ENCODE assay signal across 9 cellular contexts in the genomic region with DNA sequence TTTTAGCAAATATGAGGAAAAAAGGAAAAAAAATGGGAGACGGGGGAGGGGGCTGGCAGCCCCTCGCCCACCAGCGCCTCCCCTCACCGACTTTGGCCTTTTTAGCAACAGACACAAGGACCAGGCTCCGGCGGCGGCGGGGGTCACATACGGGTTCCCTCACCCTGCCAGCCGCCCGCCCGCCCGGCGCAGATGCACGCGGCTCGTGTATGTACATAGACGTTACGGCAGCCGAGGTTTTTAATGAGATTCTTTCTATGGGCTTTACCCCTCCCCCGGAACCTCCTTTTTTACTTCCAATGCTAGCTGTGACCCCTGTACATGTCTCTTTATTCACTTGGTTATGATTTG. TPM values are rescaled to one million over a fixed set of nuclear protein-coding genes. Genes with fewer than 3 reads are reported as not detected.
DNase-seq lines count a peak whose midpoint lies in the region; ATAC-seq and TF ChIP-seq lines count a peak whose summit lies in the region.
"Had no signal": no experiment of that assay in that cellular context is flagged by ENCODE, and none has a peak within 500 bp of the region (broad histone marks: within the 10 kb centered on the region; RNA-seq: fewer than 3 reads in every experiment).

No MANE protein-coding gene starts in this region.

- TF ChIP-seq CTCF in stomach (IDR thresholded peaks at IDR 0.05) (no peak), OCI-LY7 (conservative IDR thresholded peaks at IDR 0.05; ENCODE audit: low read length) (no peak)

- no TSS peak for BruUV-seq in OCI-LY7 (replicated peaks; lab: Mats Ljungman, UMichigan)

- intact Hi-C loops in stomach (cut with DNase I; ENCODE audit: low total_unique reads) (loop anchor here (10.0 kb wide), 1 partner anchor 109 kb away; no protein-coding TSS in a partner anchor), OCI-LY7 (cut with micrococcal nuclease; ENCODE audit: unreplicated experiment) (no loop called here)

- TF ChIP-seq POLR2A in stomach (IDR thresholded peaks at IDR 0.05) = no peak

- H3K4me1 Mint-ChIP-seq in activated T-cell treated with anti-CD3 and anti-CD28 coated beads, Interleukin-2, amount 50 U/mL, for 4 hours (ENCODE audit: low read depth) = peaks cover 34% of the 10 kb centered on the region

- H3K79me2 ChIP-seq in OCI-LY7 (ENCODE audit: insufficient read depth, low read depth, low read length) = peaks cover 19% of the 10 kb centered on the region

- H3K9me2 ChIP-seq in OCI-LY7 (ENCODE audit: insufficient read depth, low read length) = no peaks in the 10 kb centered on the region

- CTCF ChIA-PET in OCI-LY7 (lab: Charles Lee; ENCODE audit: unreplicated experiment) = no interaction called here

- POLR2A ChIA-PET in OCI-LY7 (lab: Charles Lee) = no interaction called here

- H3K9me3 Mint-ChIP-seq in activated T-cell treated with anti-CD3 and anti-CD28 coated beads, Interleukin-2, amount 50 U/mL, for 4 hours = no peaks in the 10 kb centered on the region

- no peak for ATAC-seq in activated T-cell treated with anti-CD3 and anti-CD28 coated beads, Interleukin-2, amount 50 U/mL, for 4 hours
- no peak for ATAC-seq in GM21825 (IDR thresholded peaks at IDR 0.05; ENCODE audit: unreplicated experiment)

- peaks cover 2% of the 10 kb centered on the region; the same call in 1 of the 2 replicates for H4K20me1 ChIP-seq in OCI-LY7 (ENCODE audit: insufficient read depth, low read length)

- H3K4me1 ChIP-seq in HUES48 (ENCODE audit: control insufficient read depth, insufficient read depth, low read length) (peaks cover 29% of the 10 kb centered on the region; the same call in 1 of the 2 replicates), mesodermal cell (ENCODE audit: control insufficient read depth, insufficient read depth, low read length, poor library complexity, severe bottlenecking) (peaks cover 33% of the 10 kb centered on the region), stomach (peaks cover 36 to 62% (median 50%) of the 10 kb centered on the region in 4 donors), OCI-LY7 (ENCODE audit: insufficient read depth, low read length, poor library complexity, severe bottlenecking) (peaks cover 33% of the 10 kb centered on the region)

- no peak overlapping the region for H2AFZ ChIP-seq in OCI-LY7 (ENCODE audit: low read length)

- H3K9me3 ChIP-seq in HUES48 (ENCODE audit: control insufficient read depth, insufficient read depth, low read length) = no peaks in the 10 kb centered on the region
- no peaks in the 10 kb centered on the region for H3K9me3 ChIP-seq in mesodermal cell (ENCODE audit: control insufficient read depth, low read length)
- no peaks in the 10 kb centered on the region for H3K9me3 ChIP-seq in stomach
- no peaks in the 10 kb centered on the region for H3K9me3 ChIP-seq in OCI-LY7 (ENCODE audit: low read length)

- H3K4me3 ChIP-seq in HUES48 (ENCODE audit: low read depth, low read length) (peak overlapping the region; percentile 48; the same call in 1 of the 2 replicates), mesodermal cell (ENCODE audit: extremely low read depth, insufficient read depth, low read length, poor library complexity, severe bottlenecking) (no peak overlapping the region), stomach (peak overlapping the region in 1 of 4 donors; percentile 70), OCI-LY7 (ENCODE audit: low read depth, low read length, poor library complexity, severe bottlenecking) (no peak overlapping the region)

- H3K27ac ChIP-seq in HUES48 (ENCODE audit: low read depth, low read length) (no peak overlapping the region), mesodermal cell (ENCODE audit: low read depth, low read length, severe bottlenecking) (peak overlapping the region; percentile 59), stomach (no peak overlapping the region), OCI-LY7 (ENCODE audit: low read depth, low read length, poor library complexity, severe bottlenecking) (no peak overlapping the region)
- H3K27ac ChIP-seq: VCaP had no signal

- no peak overlapping the region for H3K4me2 ChIP-seq in OCI-LY7 (ENCODE audit: low read length)

- no peaks in the 10 kb centered on the region for H3K27me3 Mint-ChIP-seq in activated T-cell treated with anti-CD3 and anti-CD28 coated beads, Interleukin-2, amount 50 U/mL, for 4 hours (ENCODE audit: low read depth)

- H3K36me3 ChIP-seq in HUES48 (ENCODE audit: control insufficient read depth, insufficient read depth, low read length) (peaks cover 10% of the 10 kb centered on the region), mesodermal cell (ENCODE audit: control insufficient read depth, insufficient read depth, low read length) (peaks cover 57% of the 10 kb centered on the region), stomach (peaks cover 49 to 70% (median 57%) of the 10 kb centered on the region in 4 donors), OCI-LY7 (ENCODE audit: insufficient read depth, low read length) (peaks cover 75% of the 10 kb centered on the region)

- peaks cover 56% of the 10 kb centered on the region for H3K27me3 ChIP-seq in HUES48 (ENCODE audit: control insufficient read depth, insufficient read depth, low read length)
- H3K27me3 ChIP-seq in stomach = no peaks in the 10 kb centered on the region

- 55 to 85% methylated on average over 11 to 18 of the region's 21 CpGs for WGBS in mesodermal cell (ENCODE audit: insufficient coverage in 2 of 2), 2 experiments
- 80 to 85% (median 85%) methylated on average over 21 of the region's 21 CpGs for WGBS in stomach, 5 donors

- no peak overlapping the region for H3K9ac ChIP-seq in HUES48 (ENCODE audit: low read depth, low read length)

- peaks cover 33% of the 10 kb centered on the region for H3K36me3 Mint-ChIP-seq in activated T-cell treated with anti-CD3 and anti-CD28 coated beads, Interleukin-2, amount 50 U/mL, for 4 hours (ENCODE audit: insufficient read depth)

- peak overlapping the region; percentile 37 for H3K4me3 Mint-ChIP-seq in activated T-cell treated with anti-CD3 and anti-CD28 coated beads, Interleukin-2, amount 50 U/mL, for 4 hours

- DNase-seq in activated T-cell treated with anti-CD3 and anti-CD28 coated beads, Interleukin-2, amount 50 U/mL, for 4 hours = no peak
- no peak for DNase-seq in stomach
- DNase-seq in OCI-LY7 (ENCODE audit: low spot score) = no peak
- DNase-seq: NCI-H1092, NCI-H510A treated with DMSO at 0.1 percent for 48 hours had no signal

- TF ChIP-seq EP300 in stomach (IDR thresholded peaks at IDR 0.05) = no peak

RNA-seq across cellular contexts. Expression of gene TMEM88, which starts 1.2 kb away (rescaled TPM):
- 10 to 100 TPM in 1 of 3 donors, 1 to 10 TPM in 2; 8.9 to 11.1 (median 9.9) TPM for total RNA-seq in activated T-cell treated with anti-CD3 and anti-CD28 coated beads, Interleukin-2, amount 50 U/mL, for 4 hours
- 240 TPM for polyA plus RNA-seq in mesodermal cell (2013, experiment 1 of 2)
- polyA plus RNA-seq in mesodermal cell (2013, experiment 2 of 2) = 335 TPM
- total RNA-seq in stomach = 1 to 10 TPM in 3 of 5 donors, not detected in 2; 1.8 to 3.8 (median 3.5) TPM
- 10 to 100 TPM; 17.0 to 36.0 (median 17.4) TPM for polyA plus RNA-seq in stomach
- 0.41 TPM in 1 of 2 replicates, not detected in the other for total RNA-seq in OCI-LY7 (2014; rRNA removed; shearing (Covaris generic))
- 3.8 and 4.0 TPM in 2 replicates for total RNA-seq in OCI-LY7 (2022)

RNA-seq across cellular contexts. Expression of gene NAA38, which starts 3.7 kb away (rescaled TPM):
- total RNA-seq in activated T-cell treated with anti-CD3 and anti-CD28 coated beads, Interleukin-2, amount 50 U/mL, for 4 hours = 10 to 100 TPM; 40.4 to 47.5 (median 41.5) TPM
- 70.4 TPM for polyA plus RNA-seq in mesodermal cell (2013, experiment 1 of 2)
- 59.4 TPM for polyA plus RNA-seq in mesodermal cell (2013, experiment 2 of 2)
- total RNA-seq in stomach = 100 to 1,000 TPM in 2 of 5 donors, 10 to 100 TPM in 3; 42.0 to 281 (median 94.5) TPM
- 100 to 1,000 TPM; 131 to 153 (median 151) TPM for polyA plus RNA-seq in stomach
- total RNA-seq in OCI-LY7 (2014; rRNA removed; shearing (Covaris generic)) = 168 and 205 TPM in 2 replicates
- 149 and 153 TPM in 2 replicates for total RNA-seq in OCI-LY7 (2022)

RNA-seq across cellular contexts. Expression of gene CYB5D1, which starts 4.1 kb away (rescaled TPM):
- total RNA-seq in activated T-cell treated with anti-CD3 and anti-CD28 coated beads, Interleukin-2, amount 50 U/mL, for 4 hours = 10 to 100 TPM; 19.7 to 20.8 (median 20.6) TPM
- polyA plus RNA-seq in mesodermal cell (2013, experiment 1 of 2) = 55.6 TPM
- 97.7 TPM for polyA plus RNA-seq in mesodermal cell (2013, experiment 2 of 2)
- total RNA-seq in stomach = 10 to 100 TPM in 1 of 5 donors, 1 to 10 TPM in 3, not detected in 1; 1.8 to 12.0 (median 3.3) TPM
- 1 to 10 TPM; 4.9 to 9.0 (median 5.3) TPM for polyA plus RNA-seq in stomach
- 16.9 and 18.1 TPM in 2 replicates for total RNA-seq in OCI-LY7 (2014; rRNA removed; shearing (Covaris generic))
- 19.3 and 24.8 TPM in 2 replicates for total RNA-seq in OCI-LY7 (2022)

RNA-seq across cellular contexts. Expression of gene KDM6B, which starts 19.7 kb away (rescaled TPM):
- 100 to 1,000 TPM; 187 to 226 (median 206) TPM for total RNA-seq in activated T-cell treated with anti-CD3 and anti-CD28 coated beads, Interleukin-2, amount 50 U/mL, for 4 hours
- 41.4 TPM for polyA plus RNA-seq in mesodermal cell (2013, experiment 1 of 2)
- 37.3 TPM for polyA plus RNA-seq in mesodermal cell (2013, experiment 2 of 2)
- total RNA-seq in stomach = 10 to 100 TPM in 4 of 5 donors, 1 to 10 TPM in 1; 7.5 to 27.2 (median 12.9) TPM
- 1 to 10 TPM; 4.6 to 9.6 (median 6.0) TPM for polyA plus RNA-seq in stomach
- total RNA-seq in OCI-LY7 (2014; rRNA removed; shearing (Covaris generic)) = 4.4 and 10.0 TPM in 2 replicates
- 46.4 and 62.9 TPM in 2 replicates for total RNA-seq in OCI-LY7 (2022)

RNA-seq across cellular contexts. Expression of gene CHD3, which starts 34.9 kb away (rescaled TPM):
- 100 to 1,000 TPM; 117 to 127 (median 123) TPM for total RNA-seq in activated T-cell treated with anti-CD3 and anti-CD28 coated beads, Interleukin-2, amount 50 U/mL, for 4 hours
- polyA plus RNA-seq in mesodermal cell (2013, experiment 1 of 2) = 57.2 TPM
- polyA plus RNA-seq in mesodermal cell (2013, experiment 2 of 2) = 54.5 TPM
- total RNA-seq in stomach = 100 to 1,000 TPM in 1 of 5 donors, 10 to 100 TPM in 4; 43.0 to 190 (median 60.7) TPM
- 10 to 100 TPM; 51.9 to 97.3 (median 69.1) TPM for polyA plus RNA-seq in stomach
- total RNA-seq in OCI-LY7 (2014; rRNA removed; shearing (Covaris generic)) = 42.5 and 59.6 TPM in 2 replicates
- total RNA-seq in OCI-LY7 (2022) = 124 and 126 TPM in 2 replicates
